2 cellular contexts compared by ENCODE assay signal in genomic region chr10:120599202-120599724, GRCh38.
TF ChIP-seq lines count a peak whose summit lies in the region.

No MANE protein-coding gene starts in this region.

TF ChIP-seq in GM23338, 12 proteins besides CTCF, POLR2A, EP300 and RAD21 (continued from another document):
- TF ChIP-seq ZNF462 (CRISPR knock-in tag; IDR thresholded peaks at IDR 0.05) = no peak
- no peak for TF ChIP-seq EZH2phosphoT487 (IDR thresholded peaks at IDR 0.05; ENCODE audit: unreplicated experiment)
- TF ChIP-seq, protein P1, sequence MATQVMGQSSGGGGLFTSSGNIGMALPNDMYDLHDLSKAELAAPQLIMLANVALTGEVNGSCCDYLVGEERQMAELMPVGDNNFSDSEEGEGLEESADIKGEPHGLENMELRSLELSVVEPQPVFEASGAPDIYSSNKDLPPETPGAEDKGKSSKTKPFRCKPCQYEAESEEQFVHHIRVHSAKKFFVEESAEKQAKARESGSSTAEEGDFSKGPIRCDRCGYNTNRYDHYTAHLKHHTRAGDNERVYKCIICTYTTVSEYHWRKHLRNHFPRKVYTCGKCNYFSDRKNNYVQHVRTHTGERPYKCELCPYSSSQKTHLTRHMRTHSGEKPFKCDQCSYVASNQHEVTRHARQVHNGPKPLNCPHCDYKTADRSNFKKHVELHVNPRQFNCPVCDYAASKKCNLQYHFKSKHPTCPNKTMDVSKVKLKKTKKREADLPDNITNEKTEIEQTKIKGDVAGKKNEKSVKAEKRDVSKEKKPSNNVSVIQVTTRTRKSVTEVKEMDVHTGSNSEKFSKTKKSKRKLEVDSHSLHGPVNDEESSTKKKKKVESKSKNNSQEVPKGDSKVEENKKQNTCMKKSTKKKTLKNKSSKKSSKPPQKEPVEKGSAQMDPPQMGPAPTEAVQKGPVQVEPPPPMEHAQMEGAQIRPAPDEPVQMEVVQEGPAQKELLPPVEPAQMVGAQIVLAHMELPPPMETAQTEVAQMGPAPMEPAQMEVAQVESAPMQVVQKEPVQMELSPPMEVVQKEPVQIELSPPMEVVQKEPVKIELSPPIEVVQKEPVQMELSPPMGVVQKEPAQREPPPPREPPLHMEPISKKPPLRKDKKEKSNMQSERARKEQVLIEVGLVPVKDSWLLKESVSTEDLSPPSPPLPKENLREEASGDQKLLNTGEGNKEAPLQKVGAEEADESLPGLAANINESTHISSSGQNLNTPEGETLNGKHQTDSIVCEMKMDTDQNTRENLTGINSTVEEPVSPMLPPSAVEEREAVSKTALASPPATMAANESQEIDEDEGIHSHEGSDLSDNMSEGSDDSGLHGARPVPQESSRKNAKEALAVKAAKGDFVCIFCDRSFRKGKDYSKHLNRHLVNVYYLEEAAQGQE (IDR thresholded peaks at IDR 0.05; ENCODE audit: unreplicated experiment) = no peak
- TF ChIP-seq ZNF331 (CRISPR knock-in tag; IDR thresholded peaks at IDR 0.05; ENCODE audit: low read depth) = no peak
- TF ChIP-seq JUNB (IDR thresholded peaks at IDR 0.05; ENCODE audit: unreplicated experiment) = no peak
- no peak for TF ChIP-seq CREB1 (CRISPR knock-in tag; IDR thresholded peaks at IDR 0.05; ENCODE audit: low read depth)
- no peak for TF ChIP-seq NANOG (IDR thresholded peaks at IDR 0.05; ENCODE audit: borderline replicate concordance)
- TF ChIP-seq STAT1 (IDR thresholded peaks at IDR 0.05; ENCODE audit: unreplicated experiment) = no peak

TF ChIP-seq in WTC11, 78 proteins besides CTCF, POLR2A, EP300 and RAD21 (continued from another document):
- TF ChIP-seq ZBTB21 (CRISPR knock-in tag; IDR thresholded peaks at IDR 0.05; ENCODE audit: borderline replicate concordance) (no peak), NFE2L1 (CRISPR knock-in tag; IDR thresholded peaks at IDR 0.05) (no peak), HMGA2 (CRISPR knock-in tag; IDR thresholded peaks at IDR 0.05) (no peak), ETV6 (CRISPR knock-in tag; IDR thresholded peaks at IDR 0.05) (no peak), ZNF425 (CRISPR knock-in tag; conservative IDR thresholded peaks at IDR 0.05) (no peak), TEAD1 (CRISPR knock-in tag; IDR thresholded peaks at IDR 0.05) (no peak), SP1 (CRISPR knock-in tag; conservative IDR thresholded peaks at IDR 0.05) (no peak), GABPB1 (CRISPR knock-in tag; IDR thresholded peaks at IDR 0.05) (no peak), MLX (CRISPR knock-in tag; IDR thresholded peaks at IDR 0.05) (no peak), OVOL2 (CRISPR knock-in tag; IDR thresholded peaks at IDR 0.05; ENCODE audit: borderline replicate concordance) (no peak), JAZF1 (CRISPR knock-in tag; IDR thresholded peaks at IDR 0.05) (no peak), PRRX2 (CRISPR knock-in tag; IDR thresholded peaks at IDR 0.05) (no peak), SMAD4 (CRISPR knock-in tag; IDR thresholded peaks at IDR 0.05) (no peak), GRHL2 (CRISPR knock-in tag; IDR thresholded peaks at IDR 0.05; ENCODE audit: insufficient replicate concordance, severe bottlenecking) (no peak)
- TF ChIP-seq, protein P2, sequence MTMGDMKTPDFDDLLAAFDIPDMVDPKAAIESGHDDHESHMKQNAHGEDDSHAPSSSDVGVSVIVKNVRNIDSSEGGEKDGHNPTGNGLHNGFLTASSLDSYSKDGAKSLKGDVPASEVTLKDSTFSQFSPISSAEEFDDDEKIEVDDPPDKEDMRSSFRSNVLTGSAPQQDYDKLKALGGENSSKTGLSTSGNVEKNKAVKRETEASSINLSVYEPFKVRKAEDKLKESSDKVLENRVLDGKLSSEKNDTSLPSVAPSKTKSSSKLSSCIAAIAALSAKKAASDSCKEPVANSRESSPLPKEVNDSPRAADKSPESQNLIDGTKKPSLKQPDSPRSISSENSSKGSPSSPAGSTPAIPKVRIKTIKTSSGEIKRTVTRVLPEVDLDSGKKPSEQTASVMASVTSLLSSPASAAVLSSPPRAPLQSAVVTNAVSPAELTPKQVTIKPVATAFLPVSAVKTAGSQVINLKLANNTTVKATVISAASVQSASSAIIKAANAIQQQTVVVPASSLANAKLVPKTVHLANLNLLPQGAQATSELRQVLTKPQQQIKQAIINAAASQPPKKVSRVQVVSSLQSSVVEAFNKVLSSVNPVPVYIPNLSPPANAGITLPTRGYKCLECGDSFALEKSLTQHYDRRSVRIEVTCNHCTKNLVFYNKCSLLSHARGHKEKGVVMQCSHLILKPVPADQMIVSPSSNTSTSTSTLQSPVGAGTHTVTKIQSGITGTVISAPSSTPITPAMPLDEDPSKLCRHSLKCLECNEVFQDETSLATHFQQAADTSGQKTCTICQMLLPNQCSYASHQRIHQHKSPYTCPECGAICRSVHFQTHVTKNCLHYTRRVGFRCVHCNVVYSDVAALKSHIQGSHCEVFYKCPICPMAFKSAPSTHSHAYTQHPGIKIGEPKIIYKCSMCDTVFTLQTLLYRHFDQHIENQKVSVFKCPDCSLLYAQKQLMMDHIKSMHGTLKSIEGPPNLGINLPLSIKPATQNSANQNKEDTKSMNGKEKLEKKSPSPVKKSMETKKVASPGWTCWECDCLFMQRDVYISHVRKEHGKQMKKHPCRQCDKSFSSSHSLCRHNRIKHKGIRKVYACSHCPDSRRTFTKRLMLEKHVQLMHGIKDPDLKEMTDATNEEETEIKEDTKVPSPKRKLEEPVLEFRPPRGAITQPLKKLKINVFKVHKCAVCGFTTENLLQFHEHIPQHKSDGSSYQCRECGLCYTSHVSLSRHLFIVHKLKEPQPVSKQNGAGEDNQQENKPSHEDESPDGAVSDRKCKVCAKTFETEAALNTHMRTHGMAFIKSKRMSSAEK (CRISPR knock-in tag; IDR thresholded peaks at IDR 0.05; ENCODE audit: borderline replicate concordance) = no peak
- TF ChIP-seq, protein P3, sequence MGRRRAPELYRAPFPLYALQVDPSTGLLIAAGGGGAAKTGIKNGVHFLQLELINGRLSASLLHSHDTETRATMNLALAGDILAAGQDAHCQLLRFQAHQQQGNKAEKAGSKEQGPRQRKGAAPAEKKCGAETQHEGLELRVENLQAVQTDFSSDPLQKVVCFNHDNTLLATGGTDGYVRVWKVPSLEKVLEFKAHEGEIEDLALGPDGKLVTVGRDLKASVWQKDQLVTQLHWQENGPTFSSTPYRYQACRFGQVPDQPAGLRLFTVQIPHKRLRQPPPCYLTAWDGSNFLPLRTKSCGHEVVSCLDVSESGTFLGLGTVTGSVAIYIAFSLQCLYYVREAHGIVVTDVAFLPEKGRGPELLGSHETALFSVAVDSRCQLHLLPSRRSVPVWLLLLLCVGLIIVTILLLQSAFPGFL (CRISPR knock-in tag; IDR thresholded peaks at IDR 0.05; ENCODE audit: borderline replicate concordance) = no peak
